Comparison of ENCODE assay signal across 20 cellular contexts in the genomic region with DNA sequence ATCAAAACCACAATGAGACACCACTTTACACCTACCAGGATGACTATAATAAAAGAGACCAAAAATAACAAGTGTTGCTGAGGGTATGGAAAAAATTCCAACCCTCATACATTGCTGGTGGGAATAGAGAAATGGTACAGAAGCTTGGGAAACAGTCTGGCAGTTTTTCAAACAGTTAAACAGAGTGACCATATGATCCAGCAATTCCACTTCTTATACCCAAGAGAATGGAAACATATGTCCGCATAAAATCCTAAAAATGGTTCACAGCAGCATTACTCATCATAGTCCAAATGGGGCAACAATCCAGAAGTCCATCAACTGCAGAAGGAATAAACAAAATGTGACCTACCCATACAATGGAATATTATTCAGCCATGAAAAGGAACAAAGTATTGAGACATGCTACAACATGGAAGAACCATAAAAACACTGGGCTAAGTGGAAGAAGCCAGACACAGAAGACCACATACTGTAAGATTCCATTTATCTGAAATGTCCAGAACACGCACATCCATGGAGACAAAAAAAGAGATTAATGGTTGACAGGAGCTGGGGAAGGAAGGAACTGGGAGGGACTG. TPM values are rescaled to one million over a fixed set of nuclear protein-coding genes. Genes with fewer than 3 reads are reported as not detected.
DNase-seq lines count a peak whose midpoint lies in the region; ATAC-seq and TF ChIP-seq lines count a peak whose summit lies in the region.
"Had no signal": no experiment of that assay in that cellular context is flagged by ENCODE, and none has a peak within 500 bp of the region (broad histone marks: within the 10 kb centered on the region; RNA-seq: fewer than 3 reads in every experiment).

No MANE protein-coding gene starts in this region.

- H3K27me3 ChIP-seq in GM23248 (replicated peaks; ENCODE audit: insufficient read depth), result no peaks in the 10 kb centered on the region
- H3K27me3 ChIP-seq in IMR-90 (ENCODE audit: control insufficient read depth, insufficient read depth, low read length), result peaks cover 2% of the 10 kb centered on the region; the same call in 1 of the 2 replicates
- H3K27me3 ChIP-seq: Peyer's patch, SJSA1 had no signal

- TF ChIP-seq CTCF in IMR-90 (conservative IDR thresholded peaks at IDR 0.05; ENCODE audit: low read depth, low read length) (no peak), fibroblast of mammary gland (conservative IDR thresholded peaks at IDR 0.05; ENCODE audit: control insufficient read depth, insufficient read depth, low read depth, low read length) (no peak)

- 89 to 90% methylated on average over 2 of the region's 2 CpGs for WGBS in GM23248 (ENCODE audit: low coverage in 1 of 2, low lambda C conversion rate in 2 of 2, missing lambda C conversion rate in 2 of 2), 2 experiments
- no CpG with 5 or more reads among the region's 2 CpGs for WGBS in IMR-90 (ENCODE audit: extremely low coverage in 2 of 2, insufficient read length in 1 of 2), 2 experiments

- H4K20me1 ChIP-seq in GM23248 (ENCODE audit: insufficient read depth) (no peaks in the 10 kb centered on the region), IMR-90 (ENCODE audit: insufficient read depth, low read length) (no peaks in the 10 kb centered on the region)

- H3K9me2 ChIP-seq in GM23248 (ENCODE audit: insufficient read depth), result no peaks in the 10 kb centered on the region

- no peaks in the 10 kb centered on the region for H3K27me3 Mint-ChIP-seq in activated CD4-positive, alpha-beta T cell treated with anti-CD3 and anti-CD28 coated beads, Interleukin-2, amount 10 ng/mL, durations not matched to agents 7 days and 5 days

- H3K27ac Mint-ChIP-seq in activated CD4-positive, alpha-beta T cell treated with anti-CD3 and anti-CD28 coated beads, Interleukin-2, amount 10 ng/mL, durations not matched to agents 7 days and 5 days, result no peak overlapping the region

- intact Hi-C loops in IMR-90 (cut with micrococcal nuclease), result no loop called here

- H3K36me3 ChIP-seq in GM23248 (ENCODE audit: low read depth) (no peaks in the 10 kb centered on the region), IMR-90 (ENCODE audit: control insufficient read depth, insufficient read depth, low read length) (no peaks in the 10 kb centered on the region)
- H3K36me3 ChIP-seq: HAP-1, SJSA1 had no signal

- H2BK5ac ChIP-seq in IMR-90 (ENCODE audit: low read depth, low read length, poor library complexity, severe bottlenecking), result no peak overlapping the region

- no peak overlapping the region for H2BK15ac ChIP-seq in IMR-90 (ENCODE audit: low read depth, low read length)

- no peaks in the 10 kb centered on the region for H3K79me1 ChIP-seq in IMR-90 (ENCODE audit: low read depth in 1 of 2, low read length in 2 of 2)

- H4K5ac ChIP-seq in IMR-90 (ENCODE audit: low read depth, low read length), result no peak overlapping the region

- TF ChIP-seq POLR2A in IMR-90 (IDR thresholded peaks at IDR 0.05; ENCODE audit: low read depth, low read length), result no peak

- H3K18ac ChIP-seq in IMR-90 (ENCODE audit: low read depth, low read length), result no peak overlapping the region

- no peak overlapping the region for H3K9ac ChIP-seq in GM23248
- H3K9ac ChIP-seq in IMR-90 (ENCODE audit: low read depth, low read length), result no peak overlapping the region

- H2AFZ ChIP-seq in GM23248, result no peak overlapping the region
- H2AFZ ChIP-seq in IMR-90 (replicated peaks; ENCODE audit: low read length, poor library complexity), result no peak overlapping the region

- H3K4me1 Mint-ChIP-seq in activated CD4-positive, alpha-beta T cell treated with anti-CD3 and anti-CD28 coated beads, Interleukin-2, amount 10 ng/mL, durations not matched to agents 7 days and 5 days, result no peaks in the 10 kb centered on the region

- H3K79me2 ChIP-seq in GM23248 (ENCODE audit: insufficient read depth), result 0 out of 2 replicates have a peak, but pooled peaks cover 4% of the 10 kb centered on the region

- no peak overlapping the region for H2BK20ac ChIP-seq in IMR-90 (ENCODE audit: low read depth, low read length)

- no peak overlapping the region for H3K23ac ChIP-seq in IMR-90 (ENCODE audit: low read depth, low read length)

- DNase-seq in GM23248 (peak; percentile 22), IMR-90 (peak; percentile 4), fibroblast of mammary gland (ENCODE audit: low read depth) (peak; percentile 87), skeletal muscle cell (ENCODE audit: low read depth) (peak; percentile 61), occipital lobe (lab: John Stamatoyannopoulos, UW) (no peak), cerebellar cortex (ENCODE audit: low spot score) (no peak)
- no peak for DNase-seq in activated CD4-positive, alpha-beta T cell treated with anti-CD3 and anti-CD28 coated beads, Interleukin-2, amount 10 ng/mL, durations not matched to agents 7 days and 5 days
- DNase-seq: ACHN, DND-41, GDM1, KBM-7, MV-4-11, NCI-H187, NCI-H2107, NCI-H2227 treated with DMSO at 0.1 percent for 48 hours, NCI-H526 treated with DMSO at 0.1 percent for 48 hours, Peyer's patch had no signal

- H2AK5ac ChIP-seq in IMR-90 (ENCODE audit: low read depth, low read length), result no peak overlapping the region

- H3K27ac ChIP-seq in GM23248 (no peak overlapping the region), IMR-90 (ENCODE audit: insufficient read depth, low read length) (no peak overlapping the region)
- H3K27ac ChIP-seq: Peyer's patch, SJSA1 had no signal

- no peak overlapping the region for H3K14ac ChIP-seq in IMR-90 (replicated peaks; ENCODE audit: low read depth, low read length)

- ATAC-seq in IMR-90 (ENCODE audit: low read depth), result no peak

- BruUV-seq in IMR-90 (replicated peaks; lab: Mats Ljungman, UMichigan), result no TSS peak

- peaks cover 4% of the 10 kb centered on the region for H3K36me3 Mint-ChIP-seq in activated CD4-positive, alpha-beta T cell treated with anti-CD3 and anti-CD28 coated beads, Interleukin-2, amount 10 ng/mL, durations not matched to agents 7 days and 5 days (ENCODE audit: low read depth)

- H2AK9ac ChIP-seq in IMR-90 (replicated peaks; ENCODE audit: low read depth, low read length, poor library complexity), result no peak overlapping the region

- H3K56ac ChIP-seq in IMR-90 (ENCODE audit: extremely low read depth, insufficient read depth, low read length), result no peak overlapping the region

- POLR2A ChIA-PET in IMR-90 (lab: Charles Lee; ENCODE audit: unreplicated experiment), result no interaction called here
- POLR2A ChIA-PET in activated CD4-positive, alpha-beta T cell treated with anti-CD3 and anti-CD28 coated beads, Interleukin-2, amount 10 ng/mL, durations not matched to agents 7 days and 5 days (lab: Charles Lee), result no interaction called here

- H3K4me3 ChIP-seq in GM23248 (no peak overlapping the region), IMR-90 (ENCODE audit: insufficient read depth, low read depth, low read length) (no peak overlapping the region), fibroblast of mammary gland (ENCODE audit: control insufficient read depth, low read depth, low read length) (no peak overlapping the region), skeletal muscle cell (ENCODE audit: low read depth, low read length) (no peak overlapping the region)
- H3K4me3 ChIP-seq: HAP-1, Peyer's patch, SJSA1 had no signal

- H3K9me3 Mint-ChIP-seq in activated CD4-positive, alpha-beta T cell treated with anti-CD3 and anti-CD28 coated beads, Interleukin-2, amount 10 ng/mL, durations not matched to agents 7 days and 5 days, result peaks cover 4% of the 10 kb centered on the region

- in situ Hi-C loops in GM23248 (cut with MboI) (no loop called here), IMR-90 (cut with MboI; ENCODE audit: low sequenced_read_pairs) (no loop called here)

- no peak overlapping the region for H3K4ac ChIP-seq in IMR-90 (ENCODE audit: low read depth, low read length)

- CTCF ChIA-PET in IMR-90 (lab: Yijun Ruan, JAX), result interaction anchor here (0.5 kb wide), 1 partner anchor 141 kb away, joined by 3 read pairs; no protein-coding TSS in a partner anchor
- CTCF ChIA-PET in activated CD4-positive, alpha-beta T cell treated with anti-CD3 and anti-CD28 coated beads, Interleukin-2, amount 10 ng/mL, durations not matched to agents 7 days and 5 days (lab: Charles Lee), result no interaction called here

- H3F3A ChIP-seq in GM23248 (ENCODE audit: insufficient read depth), result 0 out of 2 replicates have a peak, but pooled peaks cover 8% of the 10 kb centered on the region

- no peaks in the 10 kb centered on the region; the same call in 1 of the 2 replicates for H3K9me1 ChIP-seq in IMR-90 (ENCODE audit: insufficient read depth, low read length)

- H2BK120ac ChIP-seq in IMR-90 (ENCODE audit: low read depth, low read length), result no peak overlapping the region

- H3K4me1 ChIP-seq in GM23248 (ENCODE audit: insufficient read depth), result no peaks in the 10 kb centered on the region
- H3K4me1 ChIP-seq in IMR-90 (ENCODE audit: control insufficient read depth, insufficient read depth, low read length), result no peaks in the 10 kb centered on the region
- H3K4me1 ChIP-seq: HAP-1 had no signal

- no peak for TF ChIP-seq RAD21 in IMR-90 (IDR thresholded peaks at IDR 0.05; ENCODE audit: low read length)

- no peaks in the 10 kb centered on the region for H3K9me3 ChIP-seq in GM23248 (ENCODE audit: low read depth)
- no peaks in the 10 kb centered on the region for H3K9me3 ChIP-seq in IMR-90 (ENCODE audit: control insufficient read depth, insufficient read depth, low read length)
- H3K9me3 ChIP-seq: HAP-1, Peyer's patch, SJSA1 had no signal

- dilution Hi-C loops in IMR-90 (cut with HindIII; ENCODE audit: low sequenced_read_pairs, unreplicated experiment), result no loop called here

- H4K91ac ChIP-seq in IMR-90 (ENCODE audit: insufficient read depth, low read depth, low read length), result no peak overlapping the region

- H4K8ac ChIP-seq in IMR-90 (ENCODE audit: low read depth in 2 of 2, low read length in 2 of 2), result no peak overlapping the region

- no peak overlapping the region for H3K4me3 Mint-ChIP-seq in activated CD4-positive, alpha-beta T cell treated with anti-CD3 and anti-CD28 coated beads, Interleukin-2, amount 10 ng/mL, durations not matched to agents 7 days and 5 days
- H3K4me3 Mint-ChIP-seq: CD14-positive monocyte had no signal

- H3K4me2 ChIP-seq in GM23248 (ENCODE audit: unreplicated experiment) (no peak overlapping the region), IMR-90 (ENCODE audit: low read depth, low read length) (no peak overlapping the region)

TF ChIP-seq in IMR-90, 13 proteins besides CTCF, POLR2A, EP300 and RAD21 (continues in another document):
- no peak for TF ChIP-seq RFX5 (IDR thresholded peaks at IDR 0.05; ENCODE audit: low read depth, low read length)
- no peak for TF ChIP-seq NFE2L2 (IDR thresholded peaks at IDR 0.05; ENCODE audit: low read depth, low read length)
- no peak for TF ChIP-seq BHLHE40 (IDR thresholded peaks at IDR 0.05; ENCODE audit: low read depth, low read length)
- TF ChIP-seq MXI1 (IDR thresholded peaks at IDR 0.05; ENCODE audit: borderline replicate concordance, low read depth, low read length), result no peak

RNA-seq across cellular contexts. Expression of a gene that starts 44.5 kb away (rescaled TPM):
- total RNA-seq in GM23248 (2014; rRNA removed; shearing (Covaris generic)), result not detected in 2 replicates
- not detected in 2 replicates for polyA plus RNA-seq in GM23248 (2016; fragmentation: Nextera tagmentation; extraction: Ambion mirVana)
- not detected in 2 replicates for total RNA-seq in IMR-90 (2012; rRNA removed)
- not detected in 2 replicates for polyA plus RNA-seq in IMR-90 (2012; rRNA removed)
- polyA plus RNA-seq in IMR-90 (2012; cell fraction: cytosol; rRNA removed), result not detected in 2 replicates
- not detected in 2 replicates for polyA plus RNA-seq in IMR-90 (2012; cell fraction: nucleus; rRNA removed; ENCODE audit: low replicate concordance)
- 37.9 TPM for total RNA-seq in occipital lobe
- total RNA-seq in activated CD4-positive, alpha-beta T cell treated with anti-CD3 and anti-CD28 coated beads, Interleukin-2, amount 10 ng/mL, durations not matched to agents 7 days and 5 days, result not detected
- total RNA-seq: SJSA1 had no signal
- polyA plus RNA-seq: CD14-positive monocyte had no signal

Comparison
In these comparisons a context has a peak if more than half of its experiments do, and no peak if none do; other contexts are left out.
1. DNase-seq: peak in GM23248 (single experiment), IMR-90 (single experiment), fibroblast of mammary gland (single experiment) and skeletal muscle cell (single experiment); none in occipital lobe (single experiment), activated CD4-positive, alpha-beta T cell treated with anti-CD3 and anti-CD28 coated beads, Interleukin-2, amount 10 ng/mL, durations not matched to agents 7 days and 5 days (single experiment) and cerebellar cortex (single experiment).
2. RNA of a gene that starts 44.5 kb away (total RNA-seq): 37.9 TPM in occipital lobe (single experiment); not detected in GM23248, not detected in IMR-90 and not detected in activated CD4-positive, alpha-beta T cell treated with anti-CD3 and anti-CD28 coated beads, Interleukin-2, amount 10 ng/mL, durations not matched to agents 7 days and 5 days; every median in the first group is over 10 times any median in the second.